ENCODE assay signal across 34 cellular contexts in genomic region chr6:167515873-167516507, GRCh38.
"Had no signal": no experiment of that assay in that cellular context is flagged by ENCODE, and none has a peak within 500 bp of the region (broad histone marks: within the 10 kb centered on the region; RNA-seq: fewer than 3 reads in every experiment).

No MANE protein-coding gene starts in this region.

- ATAC-seq: activated CD4-positive, CD25-positive, alpha-beta regulatory T cell treated with anti-CD3 and anti-CD28 coated beads, Interleukin-2, amount 50 U/mL, for 24 hours; activated CD8-positive, alpha-beta T cell treated with anti-CD3 and anti-CD28 coated beads for 36 hours; activated naive CD8-positive, alpha-beta T cell treated with anti-CD3 and anti-CD28 coated beads, Interleukin-2, amount 50 U/mL, for 24 hours; activated T-cell treated with anti-CD3 and anti-CD28 coated beads, Interleukin-2, amount 50 U/mL, for 4 hours; activated T-helper 17 cell treated with anti-CD3 and anti-CD28 coated beads, Interleukin-2, amount 50 U/mL, for 72 hours; gastrocnemius medialis; heart left ventricle; T-helper 17 cell had no signal

- DNase-seq: activated B cell treated with CpG ODN at 0.5 μM for 24 hours; activated CD4-positive, alpha-beta T cell treated with anti-CD3 and anti-CD28 coated beads for 48 hours; activated CD4-positive, alpha-beta T cell treated with anti-CD3 and anti-CD28 coated beads, Interleukin-2, amount 50 U/mL, for 1 hour; activated CD4-positive, alpha-beta T cell treated with anti-CD3 and anti-CD28 coated beads, Interleukin-2, amount 50 U/mL, for 48 hours; activated CD8-positive, alpha-beta memory T cell treated with anti-CD3 and anti-CD28 coated beads for 24 hours; activated CD8-positive, alpha-beta T cell treated with anti-CD3 and anti-CD28 coated beads for 36 hours; activated effector memory CD4-positive, alpha-beta T cell treated with Interleukin-2 at 50 U/mL for 16 hours; activated gamma-delta T cell treated with Interleukin-2 at 50 U/mL for 16 hours; activated naive CD4-positive, alpha-beta T cell treated with anti-CD3 and anti-CD28 coated beads for 36 hours; activated naive CD8-positive, alpha-beta T cell treated with anti-CD3 and anti-CD28 coated beads for 36 hours; activated naive CD8-positive, alpha-beta T cell treated with anti-CD3 and anti-CD28 coated beads, Interleukin-2, amount 50 U/mL, for 24 hours; activated T-cell treated with anti-CD3 and anti-CD28 coated beads, Interleukin-2, amount 50 U/mL, for 4 hours; adrenal gland; amygdala; central memory CD4-positive, alpha-beta T cell; cerebellar nuclear complex; colonic mucosa; effector CD8-positive, alpha-beta T cell; foreskin fibroblast; gastrocnemius medialis; glutamatergic neuron; heart left ventricle; T-helper 1 cell; T-helper 17 cell; T1000; WERI-Rb-1 had no signal

- H3K36me3 ChIP-seq: adrenal gland, ascending aorta, breast epithelium, cardiac muscle cell, colonic mucosa, gastrocnemius medialis, heart left ventricle, WERI-Rb-1 had no signal

- H3K9me3 ChIP-seq: adrenal gland, ascending aorta, breast epithelium, colonic mucosa, gastrocnemius medialis, heart left ventricle had no signal

- H3K27me3 ChIP-seq: adrenal gland, ascending aorta, breast epithelium, cardiac muscle cell, colonic mucosa, gastrocnemius medialis, heart left ventricle had no signal

- H3K4me1 ChIP-seq: adrenal gland, ascending aorta, breast epithelium, colonic mucosa, gastrocnemius medialis, heart left ventricle had no signal

- H3K27ac ChIP-seq: adrenal gland, ascending aorta, breast epithelium, cardiac muscle cell, colonic mucosa, epithelial cell of prostate, gastrocnemius medialis, heart left ventricle, WERI-Rb-1 had no signal

- FAIRE-seq: endometrium, endothelial cell of umbilical vein had no signal

- H3K4me3 ChIP-seq: adrenal gland, ascending aorta, breast epithelium, cardiac muscle cell, colonic mucosa, gastrocnemius medialis, heart left ventricle had no signal
